ENCODE assay signal across 8 cellular contexts in the genomic region with DNA sequence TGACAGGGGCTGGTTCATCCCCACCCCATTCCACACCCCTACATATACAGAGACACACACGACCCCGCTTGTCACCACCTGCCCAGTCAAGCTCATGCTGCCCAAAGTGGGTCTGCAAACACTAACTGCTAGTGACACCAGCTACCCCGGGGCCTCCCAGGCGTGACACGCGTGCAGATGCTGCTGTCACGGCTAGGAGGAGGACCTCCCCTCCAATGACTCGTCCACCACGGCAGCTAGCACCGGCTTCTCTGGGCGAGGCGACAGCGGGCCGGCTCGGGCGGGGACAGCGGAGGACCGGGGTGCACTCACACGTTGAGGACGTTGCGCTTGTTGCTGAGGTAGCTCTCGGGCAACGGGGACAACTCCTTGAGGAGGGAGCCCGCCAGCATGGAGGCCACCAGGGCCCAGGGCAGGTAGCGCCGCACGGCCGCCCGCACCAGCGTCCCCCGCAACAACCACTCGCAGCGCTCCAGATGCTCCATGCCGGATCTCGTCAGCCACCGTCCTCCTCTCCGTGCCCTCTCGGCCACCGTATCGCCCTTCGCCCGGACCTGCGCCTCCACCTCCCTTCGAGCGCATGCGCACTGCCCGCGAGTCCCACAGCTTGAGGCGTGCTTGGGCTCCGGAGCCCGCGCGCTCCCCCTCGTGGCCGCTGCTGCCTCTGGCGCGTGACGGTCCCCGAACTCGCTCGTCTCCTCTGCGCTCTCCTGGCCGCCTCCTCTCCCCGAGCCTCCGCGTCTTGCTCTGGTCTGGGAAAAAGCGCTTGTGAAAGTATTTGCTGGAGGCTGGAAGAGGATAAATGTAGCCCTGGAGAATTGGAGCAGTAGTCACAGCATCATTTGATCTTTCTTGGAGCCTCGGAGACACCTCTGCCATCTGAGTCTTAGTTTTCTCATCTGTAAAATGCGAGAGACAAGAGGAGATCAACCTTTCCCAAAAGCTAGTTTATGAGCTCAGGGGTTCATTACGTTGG.
DNase-seq lines count a peak whose midpoint lies in the region; ATAC-seq and TF ChIP-seq lines count a peak whose summit lies in the region.

A gene with protein sequence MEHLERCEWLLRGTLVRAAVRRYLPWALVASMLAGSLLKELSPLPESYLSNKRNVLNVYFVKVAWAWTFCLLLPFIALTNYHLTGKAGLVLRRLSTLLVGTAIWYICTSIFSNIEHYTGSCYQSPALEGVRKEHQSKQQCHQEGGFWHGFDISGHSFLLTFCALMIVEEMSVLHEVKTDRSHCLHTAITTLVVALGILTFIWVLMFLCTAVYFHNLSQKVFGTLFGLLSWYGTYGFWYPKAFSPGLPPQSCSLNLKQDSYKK (minus strand): TSS at position 539 of the 976 bp plus-strand sequence. CDS start 54 bp downstream, at position 485.

- DNase-seq in NCI-H1930 (lab: John Stamatoyannopoulos, UW): peak; percentile 95 to 98
- peak; percentile 98 for DNase-seq in T-helper 22 cell (ENCODE audit: low read depth)
- DNase-seq in astrocyte of the hippocampus (ENCODE audit: low read depth, low spot score): peak; percentile 98
- peak; percentile 91 to 94 for DNase-seq in hippocampal formation (lab: John Stamatoyannopoulos, UW)
- DNase-seq in retina: peak; percentile 99

- TF ChIP-seq POLR2A in GM18505 (IDR thresholded peaks at IDR 0.05; ENCODE audit: borderline replicate concordance, extremely low read depth, insufficient read depth, insufficient read length): peak; percentile 66

- ATAC-seq in GM18505 (IDR thresholded peaks at IDR 0.05; ENCODE audit: unreplicated experiment) (peak; percentile 91), HG02973 (IDR thresholded peaks at IDR 0.05; ENCODE audit: unreplicated experiment) (peak; percentile 77), GM18870 (IDR thresholded peaks at IDR 0.05; ENCODE audit: unreplicated experiment) (no peak)
